Comparison of ENCODE assay signal across 5 cellular contexts in genomic region chr2:25210923-25211322, GRCh38. TPM values are rescaled to one million over a fixed set of nuclear protein-coding genes. Genes with fewer than 3 reads are reported as not detected.
"Had no signal": no experiment of that assay in that cellular context is flagged by ENCODE, and none has a peak within 500 bp of the region (broad histone marks: within the 10 kb centered on the region; RNA-seq: fewer than 3 reads in every experiment).

No MANE protein-coding gene starts in this region.

RNA-seq across cellular contexts. Expression of gene POMC, which starts 42.5 kb away (rescaled TPM):
- total RNA-seq: astrocyte, chondrocyte, fibroblast of villous mesenchyme had no signal
- polyA plus RNA-seq: fibroblast of lung, keratinocyte had no signal
